ENCODE assay signal across 1 cellular context in the genomic region with DNA sequence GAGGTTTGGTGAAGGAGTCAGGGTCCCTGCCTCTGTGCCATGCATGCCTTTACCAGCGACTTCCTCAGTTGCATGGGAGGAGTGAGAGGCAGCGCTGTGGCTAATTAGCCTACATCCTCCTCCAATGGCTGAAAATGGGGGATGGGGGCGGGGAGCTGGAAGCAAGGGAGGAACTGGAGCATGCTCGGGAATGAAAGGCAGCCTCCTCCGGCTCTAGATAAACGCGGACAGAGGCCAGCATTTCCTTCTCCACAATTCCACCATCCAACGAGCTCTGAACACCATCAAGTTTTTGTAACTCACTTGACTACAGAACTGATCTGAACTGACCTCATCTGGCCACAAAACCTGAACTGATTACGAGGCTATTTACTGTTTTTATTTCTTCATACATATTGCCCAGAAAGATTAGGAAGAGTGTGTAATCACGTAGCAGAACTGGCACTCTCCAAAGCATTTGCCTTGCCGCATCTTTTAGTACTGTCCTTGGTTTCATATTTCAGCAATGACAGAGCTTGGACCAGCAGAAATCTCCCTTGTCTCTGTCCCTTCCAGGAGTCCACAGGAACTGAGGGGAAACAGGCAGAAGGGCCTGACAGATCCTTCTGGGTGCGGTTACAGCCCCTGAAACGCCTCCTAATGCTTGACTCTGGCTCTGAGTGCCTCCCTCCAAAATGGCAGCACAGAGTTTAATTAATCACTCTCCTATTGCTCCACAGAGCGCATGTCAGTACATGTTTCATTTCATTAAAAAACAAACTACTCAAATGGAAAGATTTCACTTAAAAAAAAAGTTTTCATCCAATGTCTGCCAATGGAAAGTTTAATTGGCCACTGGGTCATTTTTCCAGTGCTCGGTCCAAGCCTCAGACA.
TF ChIP-seq lines count a peak whose summit lies in the region.

No MANE protein-coding gene starts in this region.

TF ChIP-seq in HepG2, 621 proteins besides CTCF, POLR2A, EP300 and RAD21 (continued from another document):
- TF ChIP-seq NR2F1 (CRISPR knock-in tag; IDR thresholded peaks at IDR 0.05): no peak
- TF ChIP-seq HMG20A (CRISPR knock-in tag; IDR thresholded peaks at IDR 0.05; ENCODE audit: borderline replicate concordance): no peak
- TF ChIP-seq ZC3H4 (CRISPR knock-in tag; IDR thresholded peaks at IDR 0.05; ENCODE audit: borderline replicate concordance): no peak
- no peak for TF ChIP-seq SIN3A (IDR thresholded peaks at IDR 0.05; ENCODE audit: borderline replicate concordance, low read depth, low read length)
- TF ChIP-seq ATRX (CRISPR knock-in tag; IDR thresholded peaks at IDR 0.05; ENCODE audit: borderline replicate concordance): no peak
- TF ChIP-seq TEAD2 (CRISPR knock-in tag; IDR thresholded peaks at IDR 0.05): no peak
- no peak for TF ChIP-seq ZNF780A (CRISPR knock-in tag; IDR thresholded peaks at IDR 0.05)
